Comparison of ENCODE assay signal across 30 cellular contexts in the genomic region with DNA sequence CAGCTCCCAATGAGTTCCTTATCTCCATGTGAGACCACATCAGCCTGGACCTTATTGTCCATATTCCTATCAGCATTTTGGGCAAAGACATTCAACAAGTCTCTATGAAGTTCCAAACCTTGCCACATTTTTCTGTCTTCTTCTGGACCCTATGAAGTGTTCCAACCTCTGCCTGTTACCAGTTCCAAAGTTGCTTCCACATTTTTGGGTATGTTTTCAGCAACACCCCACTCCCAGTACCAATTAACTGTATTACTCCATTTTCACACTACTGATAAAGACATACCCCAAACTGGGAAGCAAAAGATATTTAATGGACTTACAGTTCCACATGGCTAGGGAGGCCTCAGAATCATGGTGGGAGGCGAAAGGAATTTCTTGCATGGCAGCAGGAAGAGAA.
"Had no signal": no experiment of that assay in that cellular context is flagged by ENCODE, and none has a peak within 500 bp of the region (broad histone marks: within the 10 kb centered on the region; RNA-seq: fewer than 3 reads in every experiment).

No MANE protein-coding gene starts in this region.

- H3K9me3 ChIP-seq: colonic mucosa, gastrocnemius medialis had no signal

- H3K4me2 ChIP-seq: hepatocyte had no signal

- H3K4me1 ChIP-seq: colonic mucosa, esophagus muscularis mucosa, esophagus squamous epithelium, foreskin keratinocyte, gastrocnemius medialis, gastroesophageal sphincter, heart left ventricle, heart right ventricle had no signal

- DNase-seq: colonic mucosa; cortex of kidney; dermis blood vessel endothelial cell; dorsolateral prefrontal cortex; effector CD4-positive, alpha-beta T cell; effector CD8-positive, alpha-beta T cell; effector memory CD4-positive, alpha-beta T cell; effector memory CD8-positive, alpha-beta T cell; endodermal cell; erythroblast; esophagus squamous epithelium; foreskin fibroblast; foreskin keratinocyte; foreskin melanocyte; gastrocnemius medialis; glutamatergic neuron; head of caudate nucleus; heart left ventricle; heart right ventricle had no signal

- H3K4me3 ChIP-seq: colonic mucosa, coronary artery, dorsolateral prefrontal cortex, esophagus muscularis mucosa, esophagus squamous epithelium, gastrocnemius medialis, gastroesophageal sphincter, heart left ventricle, heart right ventricle, hepatocyte had no signal

- H3K27ac ChIP-seq: colonic mucosa, coronary artery, dorsolateral prefrontal cortex, epithelial cell of prostate, esophagus muscularis mucosa, esophagus squamous epithelium, foreskin keratinocyte, gastrocnemius medialis, gastroesophageal sphincter, heart left ventricle, heart right ventricle, hepatocyte had no signal

- H2AFZ ChIP-seq: hepatocyte had no signal

- H3K79me2 ChIP-seq: hepatocyte had no signal

- H3K27ac Mint-ChIP-seq: dendritic cell treated with granulocyte-macrophage colony-stimulating factor and Interleukin-4, amounts not matched to agents 40 ng/mL and 50 ng/mL, for 4 days; effector memory CD8-positive, alpha-beta T cell; endodermal cell had no signal

- ATAC-seq: effector memory CD8-positive, alpha-beta T cell; esophagus mucosa; foreskin keratinocyte; gastrocnemius medialis; gastroesophageal sphincter; heart left ventricle; heart right ventricle had no signal

- FAIRE-seq: colon, endometrium, endothelial cell of umbilical vein, frontal cortex had no signal

- H3K27me3 ChIP-seq: colonic mucosa, dorsolateral prefrontal cortex, esophagus muscularis mucosa, esophagus squamous epithelium, foreskin keratinocyte, gastrocnemius medialis, gastroesophageal sphincter, heart left ventricle, heart right ventricle, hepatocyte had no signal

- H3K4me3 Mint-ChIP-seq: dendritic cell treated with granulocyte-macrophage colony-stimulating factor and Interleukin-4, amounts not matched to agents 40 ng/mL and 50 ng/mL, for 4 days; effector memory CD8-positive, alpha-beta T cell; endodermal cell had no signal

- H3K4me1 Mint-ChIP-seq: endodermal cell had no signal

- H3K27me3 Mint-ChIP-seq: dendritic cell treated with granulocyte-macrophage colony-stimulating factor and Interleukin-4, amounts not matched to agents 40 ng/mL and 50 ng/mL, for 4 days; effector memory CD8-positive, alpha-beta T cell had no signal

- H3K36me3 ChIP-seq: colonic mucosa, esophagus muscularis mucosa, esophagus squamous epithelium, gastrocnemius medialis, gastroesophageal sphincter, heart left ventricle, heart right ventricle had no signal
